19 cellular contexts compared by ENCODE assay signal in the genomic region with DNA sequence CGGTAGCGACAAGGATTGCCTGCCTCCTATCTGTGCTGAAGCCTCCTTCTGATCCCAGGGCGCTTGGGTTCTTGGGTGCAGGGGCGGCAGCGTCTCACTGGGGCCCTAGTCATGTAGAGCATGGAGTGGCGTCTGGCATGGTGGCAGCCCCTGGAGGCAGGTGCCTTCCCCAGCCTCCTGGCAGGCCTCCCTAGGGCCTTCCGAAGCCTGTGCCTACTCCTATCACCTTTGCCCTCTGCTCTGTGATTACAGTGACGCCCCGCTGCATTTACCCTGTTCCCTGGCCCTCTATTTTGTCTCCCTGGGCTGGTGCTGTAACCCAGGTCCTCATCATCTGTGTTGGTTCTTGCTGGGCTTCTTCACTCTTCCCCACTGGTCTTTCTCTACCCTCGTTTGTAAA. TPM values are rescaled to one million over a fixed set of nuclear protein-coding genes. Genes with fewer than 3 reads are reported as not detected.
A peak's percentile ranks its signal among the peaks of the same experiment; 100 is the strongest.
DNase-seq lines count a peak whose midpoint lies in the region; ATAC-seq and TF ChIP-seq lines count a peak whose summit lies in the region.
"Had no signal": no experiment of that assay in that cellular context is flagged by ENCODE, and none has a peak within 500 bp of the region (broad histone marks: within the 10 kb centered on the region; RNA-seq: fewer than 3 reads in every experiment).

No MANE protein-coding gene starts in this region.

- peaks cover 5% of the 10 kb centered on the region for H3K27me3 Mint-ChIP-seq in neural progenitor cell (ENCODE audit: insufficient read depth, low read depth)

- H3K4me3 Mint-ChIP-seq in neural progenitor cell: peak overlapping the region; percentile 35

- H3K27me3 ChIP-seq in WERI-Rb-1 (ENCODE audit: insufficient read depth, low read depth, severe bottlenecking) (no peaks in the 10 kb centered on the region), esophagus (ENCODE audit: control insufficient read depth in 1 of 2, insufficient read depth in 2 of 2, low read length in 2 of 2) (no peaks in the 10 kb centered on the region), neural progenitor cell (no peaks in the 10 kb centered on the region), adrenal gland (no peaks in the 10 kb centered on the region), aorta (ENCODE audit: control insufficient read depth in 1 of 2, insufficient read depth in 2 of 2, low read length in 1 of 2) (no peaks in the 10 kb centered on the region)

- H3K9me3 ChIP-seq in WERI-Rb-1 (ENCODE audit: severe bottlenecking) (no peaks in the 10 kb centered on the region), esophagus (ENCODE audit: control insufficient read depth in 2 of 2, insufficient read depth in 1 of 2, low read depth in 1 of 2, low read length in 1 of 2) (no peaks in the 10 kb centered on the region), neural progenitor cell (ENCODE audit: low read depth) (no peaks in the 10 kb centered on the region), adrenal gland (replicated peaks in 1 of 3) (no peaks in the 10 kb centered on the region), aorta (ENCODE audit: control insufficient read depth, low read length) (no peaks in the 10 kb centered on the region)

- H3F3A ChIP-seq in neural progenitor cell (ENCODE audit: low read depth): no peaks in the 10 kb centered on the region

- peak overlapping the region; percentile 76 for H3K27ac Mint-ChIP-seq in neural progenitor cell
- H3K27ac Mint-ChIP-seq: CD8-positive, alpha-beta memory T cell had no signal

- H3K4me3 ChIP-seq in WERI-Rb-1 (ENCODE audit: low read depth, low read length): 0 out of 2 replicates have a peak overlapping the region, but pooled peaks have one; percentile 12
- no peak overlapping the region for H3K4me3 ChIP-seq in esophagus (ENCODE audit: low read depth in 1 of 2, low read length in 2 of 2)
- no peak overlapping the region for H3K4me3 ChIP-seq in neural progenitor cell
- H3K4me3 ChIP-seq in adrenal gland: no peak overlapping the region
- H3K4me3 ChIP-seq in aorta (ENCODE audit: low read length in 2 of 2): no peak overlapping the region
- H3K4me3 ChIP-seq: GM12878 had no signal

- H3K4me1 Mint-ChIP-seq in neural progenitor cell: peaks cover 25% of the 10 kb centered on the region

- peaks cover 42% of the 10 kb centered on the region for H4K20me1 ChIP-seq in neural progenitor cell (ENCODE audit: low read depth)

- peaks cover 60% of the 10 kb centered on the region for H3K79me2 ChIP-seq in neural progenitor cell (ENCODE audit: low read depth)

- 73 to 84% methylated on average over 10 of the region's 10 CpGs for WGBS in esophagus, 2 donors
- 89 to 95% (median 91%) methylated on average over 9 to 10 of the region's 10 CpGs for WGBS in adrenal gland, 4 donors
- WGBS in aorta, 2 donors: 94 to 96% methylated on average over 10 of the region's 10 CpGs

- TF ChIP-seq CTCF in C4-2B (conservative IDR thresholded peaks at IDR 0.05) (no peak), WERI-Rb-1 (IDR thresholded peaks at IDR 0.05; ENCODE audit: low read depth, low read length) (no peak), neural progenitor cell (IDR thresholded peaks at IDR 0.05) (no peak), adrenal gland (IDR thresholded peaks at IDR 0.05) (no peak)

- no peak overlapping the region for H3K9ac ChIP-seq in neural progenitor cell

- H2AFZ ChIP-seq in neural progenitor cell (replicated peaks): no peak overlapping the region

- intact Hi-C loops in adrenal gland (cut with DNase I) (loop anchor here (10.0 kb wide), 2 partner anchors 78 to 108 kb away; a partner anchor contains a TSS), aorta (cut with DNase I) (loop anchor here in 1 of 2 donors (10.0 kb wide), 1 partner anchor 1118 kb away; no protein-coding TSS in a partner anchor)

- peak overlapping the region; percentile 13 for H3K27ac ChIP-seq in C4-2B
- H3K27ac ChIP-seq in WERI-Rb-1: peak overlapping the region; percentile 26
- H3K27ac ChIP-seq in esophagus (ENCODE audit: low read depth in 2 of 2, low read length in 1 of 2): peak overlapping the region; percentile 80 to 93
- no peak overlapping the region for H3K27ac ChIP-seq in neural progenitor cell
- no peak overlapping the region for H3K27ac ChIP-seq in adrenal gland
- H3K27ac ChIP-seq in aorta (ENCODE audit: low read depth in 1 of 2, low read length in 2 of 2): no peak overlapping the region

- H3K4me2 ChIP-seq in neural progenitor cell: no peak overlapping the region

- H3K9me3 Mint-ChIP-seq in neural progenitor cell: no peaks in the 10 kb centered on the region
- H3K9me3 Mint-ChIP-seq: CD8-positive, alpha-beta memory T cell had no signal

- TF ChIP-seq POLR2A in adrenal gland (IDR thresholded peaks at IDR 0.05): no peak

- H3K36me3 ChIP-seq in WERI-Rb-1 (peaks cover 5% of the 10 kb centered on the region), esophagus (ENCODE audit: control insufficient read depth in 2 of 2, insufficient read depth in 2 of 2, low read length in 1 of 2) (peaks cover 0 to 6% of the 10 kb centered on the region in 2 donors), neural progenitor cell (no peaks in the 10 kb centered on the region), adrenal gland (replicated peaks in 1 of 2) (no peaks in the 10 kb centered on the region), aorta (ENCODE audit: control insufficient read depth in 1 of 2, insufficient read depth in 2 of 2, low read length in 1 of 2) (no peaks in the 10 kb centered on the region)

- H3K4me1 ChIP-seq in esophagus (ENCODE audit: control insufficient read depth in 2 of 2, insufficient read depth in 2 of 2, low read length in 1 of 2) (peaks cover 4 to 14% of the 10 kb centered on the region in 2 donors), neural progenitor cell (peaks cover 4% of the 10 kb centered on the region), adrenal gland (replicated peaks in 1 of 2) (peaks cover 4 to 15% of the 10 kb centered on the region in 2 donors), aorta (ENCODE audit: control insufficient read depth in 1 of 2, insufficient read depth in 2 of 2, low read length in 2 of 2) (no peaks in the 10 kb centered on the region)

- ATAC-seq in aorta (ENCODE audit: low FRiP score): no peak
- ATAC-seq: GM12878 had no signal

- DNase-seq in WERI-Rb-1: no peak
- no peak for DNase-seq in neural progenitor cell (ENCODE audit: low spot score)
- DNase-seq in nucleus accumbens (lab: John Stamatoyannopoulos, UW): no peak
- no peak for DNase-seq in cerebellar nuclear complex (lab: John Stamatoyannopoulos, UW)
- no peak for DNase-seq in adrenal gland
- DNase-seq in aorta: no peak
- DNase-seq: CD8-positive, alpha-beta memory T cell; DMS53; EL; KBM-7; NCI-H1105 treated with DMSO at 0.1 percent for 48 hours; NCI-H1694; NCI-H2081 treated with DMSO at 0.1 percent for 48 hours; NCI-H774; OCI-M1; SHP77 treated with DMSO at 0.1 percent for 48 hours had no signal

- no peaks in the 10 kb centered on the region for H3K36me3 Mint-ChIP-seq in neural progenitor cell

RNA-seq across cellular contexts. Expression of a gene that starts 3.8 kb away (rescaled TPM):
- polyA plus RNA-seq in esophagus (10 to 100 TPM in 1 of 2 donors, 1 to 10 TPM in 1; 8.5 to 25.6 TPM), adrenal gland (1 to 10 TPM; 1.6 to 3.7 (median 1.7) TPM), aorta (1 to 10 TPM; 2.5 to 3.7 TPM)
- total RNA-seq in neural progenitor cell (ENCODE audit: low replicate concordance) (16.2 and 33.5 TPM in 2 replicates), adrenal gland (10 to 100 TPM in 3 of 8 donors, 1 to 10 TPM in 5; 1.9 to 15.0 (median 9.4) TPM), aorta (1 to 10 TPM; 5.6 to 7.7 TPM)

RNA-seq across cellular contexts. Expression of a gene that starts 4.2 kb away (rescaled TPM):
- polyA plus RNA-seq in esophagus (10 to 100 TPM; 24.5 to 44.4 TPM), adrenal gland (10 to 100 TPM; 40.8 to 66.8 (median 59.9) TPM), aorta (10 to 100 TPM; 15.0 to 46.1 TPM)
- total RNA-seq in neural progenitor cell (ENCODE audit: low replicate concordance) (54.0 and 65.4 TPM in 2 replicates), adrenal gland (10 to 100 TPM; 21.3 to 44.1 (median 34.7) TPM), aorta (10 to 100 TPM; 38.6 to 45.0 TPM)

Comparison
In these comparisons a context has a peak if more than half of its experiments do, and no peak if none do; other contexts are left out.
1. H3K27ac ChIP-seq: peak in C4-2B (single experiment), WERI-Rb-1 (single experiment) and esophagus (2 of 2); none in neural progenitor cell (single experiment), adrenal gland (0 of 5) and aorta (0 of 2).